ENCODE assay signal across 8 cellular contexts in genomic region chr11:66677599-66678375, GRCh38. TPM values are rescaled to one million over a fixed set of nuclear protein-coding genes. Genes with fewer than 3 reads are reported as not detected.
DNase-seq lines count a peak whose midpoint lies in the region; ATAC-seq and TF ChIP-seq lines count a peak whose summit lies in the region.

RBM4B (minus strand) TSS chr11:66677887; CDS start chr11:66677079, 808 bp downstream.

- peak within 1 kb of the TSS; percentile 70 for H3K4me3 ChIP-seq in BJ (ENCODE audit: low read depth, low read length)

- intact Hi-C loops in activated CD4-positive, alpha-beta T cell treated with anti-CD3 and anti-CD28 coated beads for 36 hours (cut with DNase I, micrococcal nuclease), result loop anchor here (1.0 to 10.0 kb wide), 16 partner anchors 39 to 441 kb away; partner anchors contain the start of genes CCDC87 (in 2 of the 2), CCS (in 2 of the 2), MRPL11 (in 2 of the 2) and RBM14 (in 2 of the 2)

- peak within 1 kb of the TSS; percentile 85 for H3K4me3 Mint-ChIP-seq in activated CD4-positive, alpha-beta T cell treated with anti-CD3 and anti-CD28 coated beads for 36 hours
- peak within 1 kb of the TSS; percentile 91 for H3K4me3 Mint-ChIP-seq in chondrocyte (ENCODE audit: unreplicated experiment)

- DNase-seq in BJ (ENCODE audit: low read depth), result peak; percentile 51
- peak; percentile 70 for DNase-seq in NCI-H524 treated with DMSO at 0.1 percent for 48 hours (lab: John Stamatoyannopoulos, UW)
- DNase-seq in activated CD4-positive, alpha-beta T cell treated with anti-CD3 and anti-CD28 coated beads for 36 hours, result peak; percentile 97
- peak; percentile 98 for DNase-seq in chondrocyte (ENCODE audit: low spot score)
- DNase-seq in kidney glomerular epithelial cell (lab: John Stamatoyannopoulos, UW), result peak; percentile 86
- peak; percentile 93 to 95 for DNase-seq in stimulated activated CD4-positive, alpha-beta T cell treated with anti-CD3 and anti-CD28 coated beads, Interleukin-15, amount 100 ng/mL, for 48 hours (ENCODE audit: low read depth in 2 of 2)

- no peak for TF ChIP-seq CTCF in BJ (IDR thresholded peaks at IDR 0.05; ENCODE audit: insufficient read depth, low read depth, low read length)
- TF ChIP-seq CTCF in chondrocyte (IDR thresholded peaks at IDR 0.05), result no peak

- peak within 1 kb of the TSS; percentile 94 for H3K27ac Mint-ChIP-seq in activated CD4-positive, alpha-beta T cell treated with anti-CD3 and anti-CD28 coated beads for 36 hours
- peak within 1 kb of the TSS; percentile 99 for H3K27ac Mint-ChIP-seq in chondrocyte (ENCODE audit: unreplicated experiment)

- H3K27me3 Mint-ChIP-seq in activated CD4-positive, alpha-beta T cell treated with anti-CD3 and anti-CD28 coated beads for 36 hours, result no peaks in the 10 kb centered on the region
- H3K27me3 Mint-ChIP-seq in chondrocyte (ENCODE audit: low read depth), result no peaks in the 10 kb centered on the region

- peaks cover 16% of the 10 kb centered on the region for H3K36me3 Mint-ChIP-seq in activated CD4-positive, alpha-beta T cell treated with anti-CD3 and anti-CD28 coated beads for 36 hours (ENCODE audit: low read depth)
- peaks cover 5% of the 10 kb centered on the region for H3K36me3 Mint-ChIP-seq in chondrocyte (ENCODE audit: low read depth)

- H3K36me3 ChIP-seq in BJ (ENCODE audit: control insufficient read depth, insufficient read depth, low read length), result no peaks in the 10 kb centered on the region

- POLR2A ChIA-PET in BJ (lab: Charles Lee), result interaction anchor here (0.7 kb wide), 1 partner anchor 164 kb away, joined by 18 read pairs; no protein-coding TSS in a partner anchor
- POLR2A ChIA-PET in activated CD4-positive, alpha-beta T cell treated with anti-CD3 and anti-CD28 coated beads for 36 hours (lab: Charles Lee), result interaction anchor here (0.6 to 2.6 kb wide), 18 partner anchors 28 to 293 kb away, joined by 3 to 28 read pairs (median 4); partner anchors contain the start of genes ACTN3, BBS1, MRPL11 and PELI3

- ATAC-seq in GM19324 (IDR thresholded peaks at IDR 0.05; ENCODE audit: low FRiP score, unreplicated experiment) (peak; percentile 92), HG03460 (IDR thresholded peaks at IDR 0.05; ENCODE audit: unreplicated experiment) (peak; percentile 80)
- ATAC-seq in activated CD4-positive, alpha-beta T cell treated with anti-CD3 and anti-CD28 coated beads for 36 hours, result peak; percentile 90

- CTCF ChIA-PET in BJ (lab: Yijun Ruan, JAX), result interaction anchor here (0.5 to 5.0 kb wide), 32 partner anchors 11 to 293 kb away, joined by 3 to 67 read pairs (median 7); partner anchors contain the start of genes ACTN3, CCDC87, CCS and CTSF
- CTCF ChIA-PET in activated CD4-positive, alpha-beta T cell treated with anti-CD3 and anti-CD28 coated beads for 36 hours (lab: Charles Lee), result interaction anchor here (0.6 to 5.4 kb wide), 46 partner anchors 9 to 675 kb away, joined by 3 to 99 read pairs (median 4); partner anchors contain the start of genes BBS1, CCDC87, CCS and CTSF

- no peaks in the 10 kb centered on the region for H3K9me3 Mint-ChIP-seq in activated CD4-positive, alpha-beta T cell treated with anti-CD3 and anti-CD28 coated beads for 36 hours (ENCODE audit: low read depth)
- no peaks in the 10 kb centered on the region for H3K9me3 Mint-ChIP-seq in chondrocyte (ENCODE audit: low read depth)

- H3K27me3 ChIP-seq in BJ (ENCODE audit: control insufficient read depth, insufficient read depth, low read length), result no peaks in the 10 kb centered on the region

- H3K4me1 Mint-ChIP-seq in activated CD4-positive, alpha-beta T cell treated with anti-CD3 and anti-CD28 coated beads for 36 hours, result peaks cover 27% of the 10 kb centered on the region
- H3K4me1 Mint-ChIP-seq in chondrocyte (ENCODE audit: low read depth), result peaks cover 44% of the 10 kb centered on the region

RNA-seq across cellular contexts. Expression of gene RBM4B, which starts in this region (rescaled TPM):
- 26.7 and 29.6 TPM in 2 replicates for polyA plus RNA-seq in BJ (2011; rRNA removed)
- 10.9 and 18.5 TPM in 2 replicates for polyA minus RNA-seq in BJ (2011; rRNA and poly(A)+ RNA removed)
- total RNA-seq in activated CD4-positive, alpha-beta T cell treated with anti-CD3 and anti-CD28 coated beads for 36 hours, result 10 to 100 TPM; 14.7 to 14.8 TPM
- total RNA-seq in chondrocyte, result 19.6 to 26.3 TPM (median 22.5 TPM) in 3 replicates

Comparison
In these comparisons a context has a peak if more than half of its experiments do, and no peak if none do; other contexts are left out.
1. Peak in every context shown above with its lines: DNase-seq, ATAC-seq and H3K4me3 ChIP-seq.